In the genomic region with DNA sequence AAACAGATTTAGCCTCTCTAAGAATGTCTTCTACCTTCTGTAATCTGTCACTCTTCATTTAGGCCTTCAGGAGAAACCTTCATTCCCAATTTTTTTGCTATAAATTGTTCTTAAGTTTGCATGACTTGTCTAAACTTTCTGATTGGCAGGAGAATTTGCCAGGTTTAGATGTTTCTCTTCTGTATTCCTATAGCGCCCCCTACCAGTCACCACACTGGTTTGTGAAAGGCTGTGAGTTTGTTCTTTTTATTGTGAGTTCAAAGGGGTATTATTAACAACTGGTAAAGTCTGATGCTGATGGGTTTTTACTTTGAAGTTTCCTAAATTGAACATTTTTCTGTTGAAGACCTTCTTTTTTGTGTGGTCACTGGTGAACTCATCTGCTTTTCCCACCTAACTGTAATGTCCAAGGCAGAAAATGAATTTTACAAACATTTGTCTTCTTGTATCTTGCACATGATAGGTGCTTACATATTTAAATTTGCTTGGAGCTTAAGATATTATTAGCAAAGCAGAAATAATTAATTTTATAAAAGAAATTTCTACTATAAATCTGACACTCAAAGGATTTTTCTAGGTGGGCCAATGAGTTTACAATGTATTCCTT, we compare ENCODE assay signal across 8 cellular contexts.
DNase-seq lines count a peak whose midpoint lies in the region; TF ChIP-seq lines count a peak whose summit lies in the region.

No MANE protein-coding gene starts in this region.

- TF ChIP-seq CTCF in LNCaP clone FGC (IDR thresholded peaks at IDR 0.05; ENCODE audit: control insufficient read depth, extremely low read depth, insufficient read depth) (peak; percentile 84), brain microvascular endothelial cell (IDR thresholded peaks at IDR 0.05; ENCODE audit: low read depth, low read length, missing control alignments) (peak; percentile 80)

- no peaks in the 10 kb centered on the region for H3K36me3 ChIP-seq in brain microvascular endothelial cell (replicated peaks)

- in situ Hi-C loops in brain microvascular endothelial cell (cut with HindIII; ENCODE audit: low pct_ligation_motif_present, low sequenced_read_pairs) = no loop called here

- H3K4me3 ChIP-seq in LNCaP clone FGC (ENCODE audit: low read depth, low read length) (no peak overlapping the region), brain microvascular endothelial cell (ENCODE audit: low read depth, low read length) (no peak overlapping the region)

- H3K27ac ChIP-seq in brain microvascular endothelial cell = no peak overlapping the region

- H3K27me3 ChIP-seq in brain microvascular endothelial cell (replicated peaks) = no peaks in the 10 kb centered on the region

- DNase-seq in GDM1 (lab: John Stamatoyannopoulos, UW) (peak; percentile 3), LNCaP clone FGC (ENCODE audit: low read depth) (peak; percentile 33), UCSD-AML1 (lab: John Stamatoyannopoulos, UW; ENCODE audit: unreplicated experiment) (peak; percentile 43), brain microvascular endothelial cell (peak; percentile 85), kidney glomerular epithelial cell (lab: John Stamatoyannopoulos, UW) (peak; percentile 60), NCI-H2171 treated with DMSO at 0.1 percent for 48 hours (lab: John Stamatoyannopoulos, UW) (no peak), NCI-H2171 (lab: John Stamatoyannopoulos, UW) (no peak)
- DNase-seq in stimulated activated CD4-positive, alpha-beta T cell treated with anti-CD3 and anti-CD28 coated beads, Interleukin-4, amount 100 ng/mL, for 48 hours (ENCODE audit: low read depth in 2 of 2) = peak; percentile 54 to 69

Comparison
In these comparisons a context has a peak if more than half of its experiments do, and no peak if none do; other contexts are left out.
1. DNase-seq: peak in GDM1 (single experiment), LNCaP clone FGC (single experiment), UCSD-AML1 (single experiment), brain microvascular endothelial cell (single experiment), kidney glomerular epithelial cell (single experiment) and stimulated activated CD4-positive, alpha-beta T cell treated with anti-CD3 and anti-CD28 coated beads, Interleukin-4, amount 100 ng/mL, for 48 hours (2 of 2); none in NCI-H2171 treated with DMSO at 0.1 percent for 48 hours (single experiment) and NCI-H2171 (single experiment).